In the genomic region with DNA sequence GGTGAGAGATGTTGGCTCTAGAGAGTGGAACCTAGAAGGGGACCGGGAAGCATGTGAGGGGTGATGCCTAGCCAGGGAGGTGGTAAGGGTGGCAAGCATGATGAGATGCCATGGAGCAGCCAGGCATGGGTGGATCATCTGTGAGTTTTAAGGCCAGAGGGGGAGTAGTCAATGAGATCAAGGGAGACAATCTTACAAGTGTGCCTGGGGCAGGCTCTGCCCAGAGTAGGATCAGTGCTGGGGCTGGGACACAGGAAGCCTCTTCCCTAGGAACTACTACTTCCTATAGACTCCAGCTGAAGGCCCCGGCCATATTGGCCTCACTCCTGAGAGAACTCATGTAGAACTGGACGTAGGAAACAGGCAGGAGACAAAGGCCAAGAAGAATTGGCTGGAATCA, we compare ENCODE assay signal across 21 cellular contexts.
DNase-seq lines count a peak whose midpoint lies in the region; ATAC-seq and TF ChIP-seq lines count a peak whose summit lies in the region.
"Had no signal": no experiment of that assay in that cellular context is flagged by ENCODE, and none has a peak within 500 bp of the region (broad histone marks: within the 10 kb centered on the region; RNA-seq: fewer than 3 reads in every experiment).

No MANE protein-coding gene starts in this region.

- no peak overlapping the region for H3K27ac ChIP-seq in heart right ventricle
- H3K27ac ChIP-seq in neuronal stem cell (replicated peaks; ENCODE audit: low read length): no peak overlapping the region
- H3K27ac ChIP-seq in suprapubic skin: no peak overlapping the region
- H3K27ac ChIP-seq: A549; BLaER1 treated with 17β-estradiol and CSF1 and Interleukin-3, amounts not matched to agents 10 nM and 100 nM had no signal

- no peak overlapping the region for H2AFZ ChIP-seq in neuronal stem cell (ENCODE audit: low read length)
- H2AFZ ChIP-seq: GM23338 had no signal

- H3K4me1 ChIP-seq in heart right ventricle: no peaks in the 10 kb centered on the region
- peaks cover 0 to 25% of the 10 kb centered on the region in 2 donors for H3K4me1 ChIP-seq in neuronal stem cell (ENCODE audit: control insufficient read depth in 2 of 2, insufficient read depth in 1 of 2, low read depth in 1 of 2, low read length in 2 of 2)
- no peaks in the 10 kb centered on the region for H3K4me1 ChIP-seq in suprapubic skin
- H3K4me1 ChIP-seq: A549; BE2C; BLaER1 treated with 17β-estradiol and CSF1 and Interleukin-3, amounts not matched to agents 10 nM and 100 nM; HAP-1 had no signal

- no peak overlapping the region for H3K9ac ChIP-seq in neuronal stem cell (ENCODE audit: low read depth, low read length, poor library complexity)
- H3K9ac ChIP-seq: BLaER1 treated with 17β-estradiol and CSF1 and Interleukin-3, amounts not matched to agents 10 nM and 100 nM had no signal

- no peak overlapping the region for H3K4me2 ChIP-seq in neuronal stem cell (ENCODE audit: insufficient read depth, low read length, poor library complexity, severe bottlenecking)
- H3K4me2 ChIP-seq: A549; BLaER1 treated with 17β-estradiol and CSF1 and Interleukin-3, amounts not matched to agents 10 nM and 100 nM; GM23338 had no signal

- peak overlapping the region; percentile 81 for H3K18ac ChIP-seq in neuronal stem cell (ENCODE audit: low read length)

- no peak overlapping the region for H3K4ac ChIP-seq in neuronal stem cell (ENCODE audit: low read length)

- H3K36me3 ChIP-seq in heart right ventricle (no peaks in the 10 kb centered on the region), neuronal stem cell (replicated peaks in 1 of 2; ENCODE audit: control insufficient read depth in 2 of 2, insufficient read depth in 2 of 2, low read length in 2 of 2) (no peaks in the 10 kb centered on the region), suprapubic skin (no peaks in the 10 kb centered on the region)
- H3K36me3 ChIP-seq: BE2C; BLaER1 treated with 17β-estradiol and CSF1 and Interleukin-3, amounts not matched to agents 10 nM and 100 nM; HAP-1 had no signal

- peak overlapping the region; percentile 96 for H2BK15ac ChIP-seq in neuronal stem cell (ENCODE audit: low read length)

- H3K14ac ChIP-seq in neuronal stem cell (ENCODE audit: low read length): no peak overlapping the region

- H3K23ac ChIP-seq in neuronal stem cell (ENCODE audit: low read depth, low read length, poor library complexity): no peak overlapping the region

- WGBS in heart right ventricle, 2 donors: 66 to 68% methylated on average over 3 of the region's 3 CpGs
- no CpG with 5 or more reads among the region's 3 CpGs for WGBS in neuronal stem cell (ENCODE audit: extremely low coverage in 2 of 2, insufficient read length in 2 of 2, insufficient replicate concordance in 1 of 2), 2 donors
- 61% methylated on average over 3 of the region's 3 CpGs for WGBS in suprapubic skin

- H2BK5ac ChIP-seq in neuronal stem cell (ENCODE audit: low read length): no peak overlapping the region

- TF ChIP-seq POLR2A in suprapubic skin (IDR thresholded peaks at IDR 0.05): no peak

- peaks cover 0 to 63% (median 50%) of the 10 kb centered on the region in 7 donors for H3K27me3 ChIP-seq in heart right ventricle
- peaks cover 0 to 8% (median 0%) of the 10 kb centered on the region in 3 experiments for H3K27me3 ChIP-seq in neuronal stem cell (ENCODE audit: control insufficient read depth in 3 of 3, insufficient read depth in 3 of 3, low read depth in 1 of 3, low read length in 3 of 3)
- H3K27me3 ChIP-seq in suprapubic skin: peaks cover 57% of the 10 kb centered on the region
- H3K27me3 ChIP-seq: BE2C; BLaER1 treated with 17β-estradiol and CSF1 and Interleukin-3, amounts not matched to agents 10 nM and 100 nM had no signal

- peak overlapping the region; percentile 25 for H2BK120ac ChIP-seq in neuronal stem cell (ENCODE audit: low read depth, low read length)

- no peak for TF ChIP-seq CTCF in heart right ventricle (IDR thresholded peaks at IDR 0.05)
- no peak for TF ChIP-seq CTCF in suprapubic skin (IDR thresholded peaks at IDR 0.05)

- H2BK12ac ChIP-seq in neuronal stem cell (ENCODE audit: low read length): peak overlapping the region; percentile 87

- H3K9me3 ChIP-seq in heart right ventricle (peaks cover 0 to 4% (median 0%) of the 10 kb centered on the region in 11 donors), neuronal stem cell (replicated peaks in 1 of 2; ENCODE audit: control insufficient read depth in 2 of 2, insufficient read depth in 1 of 2, low read depth in 1 of 2, low read length in 2 of 2) (no peaks in the 10 kb centered on the region), suprapubic skin (no peaks in the 10 kb centered on the region)
- H3K9me3 ChIP-seq: A549; BE2C; BLaER1 treated with 17β-estradiol and CSF1 and Interleukin-3, amounts not matched to agents 10 nM and 100 nM; HAP-1 had no signal

- peak overlapping the region; percentile 16 for H2AK5ac ChIP-seq in neuronal stem cell (ENCODE audit: low read depth, low read length)

- no peak overlapping the region for H3K4me3 ChIP-seq in heart right ventricle
- no peak overlapping the region for H3K4me3 ChIP-seq in neuronal stem cell (ENCODE audit: low read length in 2 of 2)
- H3K4me3 ChIP-seq in suprapubic skin: no peak overlapping the region
- H3K4me3 ChIP-seq: A549; BLaER1 treated with 17β-estradiol and CSF1 and Interleukin-3, amounts not matched to agents 10 nM and 100 nM; GM23338; HAP-1 had no signal

- no peaks in the 10 kb centered on the region for H3K79me1 ChIP-seq in neuronal stem cell (ENCODE audit: low read depth, low read length)

- no peak for TF ChIP-seq EP300 in suprapubic skin (IDR thresholded peaks at IDR 0.05)

- no peak overlapping the region for H4K8ac ChIP-seq in neuronal stem cell (ENCODE audit: low read depth, low read length)

- no peak for ATAC-seq in heart right ventricle
- ATAC-seq: A549, GM23338 had no signal

- intact Hi-C loops in cardiac septum (cut with DNase I) (no loop called here), heart right ventricle (cut with DNase I) (no loop called here)

- no peak overlapping the region for H4K91ac ChIP-seq in neuronal stem cell (ENCODE audit: low read depth, low read length, poor library complexity)

- peak; percentile 65 for DNase-seq in cardiac septum (ENCODE audit: low spot score)
- DNase-seq in heart right ventricle: no peak
- no peak for DNase-seq in neuronal stem cell (ENCODE audit: low spot score)
- peak; percentile 23 to 31 for DNase-seq in suprapubic skin (ENCODE audit: low spot score in 2 of 2)
- DNase-seq in SHP77 treated with DMSO at 0.1 percent for 48 hours (lab: John Stamatoyannopoulos, UW): no peak
- no peak for DNase-seq in DMS153 (lab: John Stamatoyannopoulos, UW)
- DNase-seq: 8988T; ACHN; AML-193; BE2C; CD4-positive, alpha-beta T cell; CD8-positive, alpha-beta memory T cell; DMS 273 treated with DMSO at 0.1 percent for 48 hours; DMS53; DMS79 treated with DMSO at 0.1 percent for 48 hours; GF-D8; HFFc6 had no signal

Comparison
In these comparisons a context has a peak if more than half of its experiments do, and no peak if none do; other contexts are left out.
1. DNase-seq: peak in cardiac septum (single experiment) and suprapubic skin (2 of 2); none in heart right ventricle (0 of 2), neuronal stem cell (single experiment), SHP77 treated with DMSO at 0.1 percent for 48 hours (single experiment) and DMS153 (single experiment).